ENCODE assay signal across 2 cellular contexts in genomic region chr10:73948947-73949633, GRCh38.
TF ChIP-seq lines count a peak whose summit lies in the region.

No MANE protein-coding gene starts in this region.

TF ChIP-seq in A549, 52 proteins besides CTCF, POLR2A, EP300 and RAD21:
- TF ChIP-seq HOXB13 (CRISPR knock-in tag; IDR thresholded peaks at IDR 0.05; ENCODE audit: low read depth) (no peak), ZC3H11A (IDR thresholded peaks at IDR 0.05) (peak; percentile 80)

TF ChIP-seq in IMR-90, 13 proteins besides CTCF, POLR2A, EP300 and RAD21:
- TF ChIP-seq, protein P1, sequence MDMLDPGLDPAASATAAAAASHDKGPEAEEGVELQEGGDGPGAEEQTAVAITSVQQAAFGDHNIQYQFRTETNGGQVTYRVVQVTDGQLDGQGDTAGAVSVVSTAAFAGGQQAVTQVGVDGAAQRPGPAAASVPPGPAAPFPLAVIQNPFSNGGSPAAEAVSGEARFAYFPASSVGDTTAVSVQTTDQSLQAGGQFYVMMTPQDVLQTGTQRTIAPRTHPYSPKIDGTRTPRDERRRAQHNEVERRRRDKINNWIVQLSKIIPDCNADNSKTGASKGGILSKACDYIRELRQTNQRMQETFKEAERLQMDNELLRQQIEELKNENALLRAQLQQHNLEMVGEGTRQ (IDR thresholded peaks at IDR 0.05; ENCODE audit: low read depth, low read length) = no peak
- TF ChIP-seq FOS (IDR thresholded peaks at IDR 0.05; ENCODE audit: low read depth, low read length) (no peak), CEBPB (IDR thresholded peaks at IDR 0.05; ENCODE audit: low read depth, low read length) (no peak), RFX5 (IDR thresholded peaks at IDR 0.05; ENCODE audit: low read depth, low read length) (no peak), NFE2L2 (IDR thresholded peaks at IDR 0.05; ENCODE audit: low read depth, low read length) (no peak), MXI1 (IDR thresholded peaks at IDR 0.05; ENCODE audit: borderline replicate concordance, low read depth, low read length) (no peak), BHLHE40 (IDR thresholded peaks at IDR 0.05; ENCODE audit: low read depth, low read length) (no peak), SMC3 (IDR thresholded peaks at IDR 0.05; ENCODE audit: low read depth, low read length) (no peak), ELK1 (IDR thresholded peaks at IDR 0.05; ENCODE audit: borderline replicate concordance, low read depth, low read length) (no peak), CHD1 (IDR thresholded peaks at IDR 0.05; ENCODE audit: low read depth, low read length) (no peak), MAFK (IDR thresholded peaks at IDR 0.05; ENCODE audit: low read depth, low read length) (no peak), MAZ (IDR thresholded peaks at IDR 0.05; ENCODE audit: borderline replicate concordance, low read depth, low read length) (no peak), RCOR1 (IDR thresholded peaks at IDR 0.05; ENCODE audit: insufficient replicate concordance, low read length) (no peak)
TF ChIP-seq in IMR-90: peak in this region for 0.
